In the genomic region with DNA sequence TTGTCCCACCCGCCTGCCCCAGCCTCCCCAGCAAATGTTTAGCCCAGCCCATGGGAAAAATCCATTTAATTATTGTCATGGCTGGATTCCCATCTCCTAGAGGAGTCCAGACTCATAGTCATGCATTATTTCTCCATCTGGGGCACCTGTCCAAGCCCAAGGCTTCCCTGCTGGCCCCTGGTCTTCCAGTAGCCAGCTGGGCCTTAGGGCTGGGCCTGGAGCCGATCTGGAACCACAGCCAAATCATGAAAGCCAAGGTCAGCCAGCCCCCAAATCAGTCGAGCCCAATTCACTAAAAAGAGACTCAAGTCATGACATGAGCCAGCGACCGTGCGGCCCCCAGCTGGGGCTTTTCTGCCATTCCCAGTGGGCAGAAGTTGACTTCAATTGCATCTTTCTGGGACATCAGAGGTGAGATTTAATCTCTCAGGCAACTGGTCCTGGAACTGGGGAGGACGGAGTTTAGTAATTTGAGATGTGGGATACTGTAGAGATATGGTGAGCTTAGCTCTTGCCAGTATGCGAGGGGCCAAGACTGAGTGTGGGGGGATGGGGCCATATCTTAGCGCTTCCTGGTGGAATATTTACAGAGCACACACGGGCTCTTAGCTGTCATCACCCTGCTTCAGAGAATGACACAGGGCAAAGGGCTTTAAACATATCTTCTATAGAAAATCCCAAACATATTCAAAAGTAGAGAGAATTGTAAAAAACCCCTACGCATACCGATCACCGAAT, we compare ENCODE assay signal across 23 cellular contexts. TPM values are rescaled to one million over a fixed set of nuclear protein-coding genes. Genes with fewer than 3 reads are reported as not detected.
"Had no signal": no experiment of that assay in that cellular context is flagged by ENCODE, and none has a peak within 500 bp of the region (broad histone marks: within the 10 kb centered on the region; RNA-seq: fewer than 3 reads in every experiment).

No MANE protein-coding gene starts in this region.

- DNase-seq: activated B cell treated with CpG ODN at 0.5 μM for 24 hours; activated CD4-positive, alpha-beta T cell treated with anti-CD3 and anti-CD28 coated beads, Interleukin-2, amount 10 ng/mL, durations not matched to agents 24 days and 14 days; activated CD8-positive, alpha-beta memory T cell treated with anti-CD3 and anti-CD28 coated beads, Interleukin-2, amount 50 U/mL, for 4 hours; activated CD8-positive, alpha-beta T cell treated with anti-CD3 and anti-CD28 coated beads, Interleukin-2, amount 10 ng/mL, durations not matched to agents 7 days and 5 days; activated naive CD8-positive, alpha-beta T cell treated with anti-CD3 and anti-CD28 coated beads, Interleukin-2, amount 10 ng/mL, durations not matched to agents 7 days and 5 days; aorta; endodermal cell; hippocampal formation; mesenchymal stem cell; naive thymus-derived CD8-positive, alpha-beta T cell; stimulated activated CD4-positive, alpha-beta T cell treated with anti-CD3 and anti-CD28 coated beads, Interleukin-15, amount 100 ng/mL, for 24 hours; stimulated activated CD4-positive, alpha-beta T cell treated with anti-CD3 and anti-CD28 coated beads, Interleukin-4, amount 100 ng/mL, for 1 hour; stimulated activated naive B cell treated with anti-CD40 and anti-IgM and Interleukin-4, amounts not matched to agents 10 μg/mL and 1 μg/mL and 100 μg/mL, for 72 hours; SW 1271 had no signal

- H3K4me3 ChIP-seq: dorsolateral prefrontal cortex, skin epidermis, tibial nerve had no signal

- H3K27me3 ChIP-seq: dorsolateral prefrontal cortex, tibial nerve had no signal

- H3K4me3 Mint-ChIP-seq: activated B cell treated with CpG ODN at 0.5 μM for 24 hours; activated CD4-positive, alpha-beta T cell treated with anti-CD3 and anti-CD28 coated beads, Interleukin-2, amount 10 ng/mL, durations not matched to agents 24 days and 14 days; activated CD8-positive, alpha-beta T cell treated with anti-CD3 and anti-CD28 coated beads, Interleukin-2, amount 10 ng/mL, durations not matched to agents 7 days and 5 days; activated naive CD8-positive, alpha-beta T cell treated with anti-CD3 and anti-CD28 coated beads, Interleukin-2, amount 10 ng/mL, durations not matched to agents 7 days and 5 days; activated T-helper 1 cell treated with anti-CD3 and anti-CD28 coated beads, Interleukin-12 subunit alpha, Interleukin-12 subunit beta, Interleukin-2, Interleukin-4 antibody, amounts not matched to agents 30 ng/mL and 10 ng/mL and 1 ng/mL, durations not matched to agents 14 hours and 24 hours and 36 hours; endodermal cell; naive thymus-derived CD8-positive, alpha-beta T cell; stimulated activated naive B cell treated with anti-CD40 and anti-IgM and Interleukin-4, amounts not matched to agents 10 μg/mL and 1 μg/mL and 100 μg/mL, for 72 hours had no signal

- H3K4me1 Mint-ChIP-seq: activated B cell treated with CpG ODN at 0.5 μM for 24 hours, endodermal cell had no signal

- H3K27ac Mint-ChIP-seq: activated B cell treated with CpG ODN at 0.5 μM for 24 hours; activated CD4-positive, alpha-beta T cell treated with anti-CD3 and anti-CD28 coated beads, Interleukin-2, amount 10 ng/mL, durations not matched to agents 24 days and 14 days; activated CD8-positive, alpha-beta T cell treated with anti-CD3 and anti-CD28 coated beads, Interleukin-2, amount 10 ng/mL, durations not matched to agents 7 days and 5 days; activated naive CD8-positive, alpha-beta T cell treated with anti-CD3 and anti-CD28 coated beads, Interleukin-2, amount 10 ng/mL, durations not matched to agents 7 days and 5 days; activated T-helper 1 cell treated with anti-CD3 and anti-CD28 coated beads, Interleukin-12 subunit alpha, Interleukin-12 subunit beta, Interleukin-2, Interleukin-4 antibody, amounts not matched to agents 30 ng/mL and 10 ng/mL and 1 ng/mL, durations not matched to agents 14 hours and 24 hours and 36 hours; endodermal cell; naive thymus-derived CD8-positive, alpha-beta T cell; stimulated activated naive B cell treated with anti-CD40 and anti-IgM and Interleukin-4, amounts not matched to agents 10 μg/mL and 1 μg/mL and 100 μg/mL, for 72 hours had no signal

- H3K9me3 ChIP-seq: tibial nerve had no signal

- H3K36me3 Mint-ChIP-seq: naive thymus-derived CD8-positive, alpha-beta T cell; stimulated activated naive B cell treated with anti-CD40 and anti-IgM and Interleukin-4, amounts not matched to agents 10 μg/mL and 1 μg/mL and 100 μg/mL, for 72 hours had no signal

- ATAC-seq: activated CD8-positive, alpha-beta T cell treated with anti-CD3 and anti-CD28 coated beads, Interleukin-2, amount 10 ng/mL, durations not matched to agents 7 days and 5 days; naive thymus-derived CD8-positive, alpha-beta T cell; stimulated activated naive B cell treated with anti-CD40 and anti-IgM and Interleukin-4, amounts not matched to agents 10 μg/mL and 1 μg/mL and 100 μg/mL, for 72 hours had no signal

- H3K9me3 Mint-ChIP-seq: naive thymus-derived CD8-positive, alpha-beta T cell had no signal

- H3K27ac ChIP-seq: dorsolateral prefrontal cortex, parathyroid adenoma, skin epidermis, tibial nerve had no signal

- H3K4me1 ChIP-seq: tibial nerve had no signal

RNA-seq across cellular contexts. Expression of a gene that starts 9.4 kb away (rescaled TPM):
- total RNA-seq: activated B cell treated with CpG ODN at 0.5 μM for 24 hours; activated CD4-positive, alpha-beta T cell treated with anti-CD3 and anti-CD28 coated beads, Interleukin-2, amount 10 ng/mL, durations not matched to agents 24 days and 14 days; activated CD8-positive, alpha-beta T cell treated with anti-CD3 and anti-CD28 coated beads, Interleukin-2, amount 10 ng/mL, durations not matched to agents 7 days and 5 days; activated T-helper 1 cell treated with anti-CD3 and anti-CD28 coated beads, Interleukin-12 subunit alpha, Interleukin-12 subunit beta, Interleukin-2, Interleukin-4 antibody, amounts not matched to agents 30 ng/mL and 10 ng/mL and 1 ng/mL, durations not matched to agents 14 hours and 24 hours and 36 hours; aorta; endodermal cell; epithelial cell of proximal tubule; renal cortical epithelial cell; T-helper 2 cell treated with Interferon-gamma antibody and Interleukin-4, amounts not matched to agents 100 ng/mL and 5 ng/mL, for 36 hours; tibial nerve had no signal
- polyA plus RNA-seq: aorta, keratinocyte had no signal

RNA-seq across cellular contexts. Expression of a gene that starts 19.7 kb away (rescaled TPM):
- total RNA-seq: activated B cell treated with CpG ODN at 0.5 μM for 24 hours; activated T-helper 1 cell treated with anti-CD3 and anti-CD28 coated beads, Interleukin-12 subunit alpha, Interleukin-12 subunit beta, Interleukin-2, Interleukin-4 antibody, amounts not matched to agents 30 ng/mL and 10 ng/mL and 1 ng/mL, durations not matched to agents 14 hours and 24 hours and 36 hours; aorta; endodermal cell; epithelial cell of proximal tubule; renal cortical epithelial cell had no signal
- polyA plus RNA-seq: aorta had no signal

RNA-seq across cellular contexts. Expression of a gene that starts 24.3 kb away (rescaled TPM):
- total RNA-seq: endodermal cell, epithelial cell of proximal tubule had no signal
- polyA plus RNA-seq: keratinocyte had no signal
